ENCODE assay signal across 25 cellular contexts in the genomic region with DNA sequence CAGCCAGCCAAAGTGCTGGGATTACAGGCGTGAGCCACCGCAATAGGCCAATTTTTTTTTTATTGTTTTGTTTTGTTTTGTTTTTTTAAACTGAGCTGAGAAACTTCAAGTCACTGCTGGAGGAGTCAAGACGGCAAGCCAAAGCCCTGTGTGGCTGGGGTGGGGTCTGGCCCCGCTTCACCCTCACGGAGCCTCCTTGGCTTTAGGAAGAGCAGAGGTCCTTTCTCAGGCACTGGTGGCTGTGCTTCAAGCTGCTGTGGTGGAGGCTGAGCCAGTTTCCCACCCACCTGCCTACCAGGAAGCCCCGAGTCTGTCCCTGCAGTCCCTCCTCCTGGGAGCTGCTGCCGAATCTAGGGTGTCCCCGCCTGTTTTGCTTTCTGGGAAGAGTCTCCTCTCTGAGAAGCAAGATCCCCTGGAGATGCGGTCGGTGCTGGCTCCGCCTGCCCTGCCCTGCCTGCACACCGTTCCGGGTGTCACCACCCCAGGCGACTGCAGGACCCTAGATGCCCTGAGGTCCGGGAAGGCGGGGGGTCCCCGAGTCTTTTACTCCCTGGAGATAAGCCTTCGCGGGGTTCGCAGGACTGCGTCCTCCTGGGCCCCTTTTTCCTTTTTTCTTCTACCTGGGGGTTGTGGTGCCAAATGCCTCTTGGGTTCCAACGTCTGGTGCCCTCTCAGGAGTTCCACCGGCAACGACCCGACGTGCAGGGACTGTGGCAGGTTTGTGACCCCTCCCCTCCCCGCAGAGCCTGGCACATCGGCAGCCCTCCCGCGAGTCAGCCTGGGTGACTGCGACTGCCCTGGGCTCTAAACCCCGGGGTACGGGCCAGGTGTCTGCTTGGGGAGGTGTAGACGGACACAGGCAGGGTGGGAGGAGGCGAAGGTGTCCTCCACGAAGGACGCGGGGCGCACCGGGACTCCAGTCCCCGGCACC.
DNase-seq lines count a peak whose midpoint lies in the region; ATAC-seq, FAIRE-seq and TF ChIP-seq lines count a peak whose summit lies in the region.
"Had no signal": no experiment of that assay in that cellular context is flagged by ENCODE, and none has a peak within 500 bp of the region (broad histone marks: within the 10 kb centered on the region; RNA-seq: fewer than 3 reads in every experiment).

No MANE protein-coding gene starts in this region.

- no peak for TF ChIP-seq CTCF in osteoblast (IDR thresholded peaks at IDR 0.05; ENCODE audit: extremely low read depth, low read depth, low read length)

- H3K4me3 ChIP-seq in H7 (ENCODE audit: insufficient read depth, low read depth, low read length) (peak overlapping the region; percentile 2; the same call in 1 of the 2 replicates), osteoblast (ENCODE audit: insufficient read depth, low read length) (no peak overlapping the region)
- H3K4me3 ChIP-seq: MG63, upper lobe of left lung had no signal

- no peak overlapping the region for H3K4me2 ChIP-seq in osteoblast (ENCODE audit: insufficient read depth, low read length)

- H2AFZ ChIP-seq in osteoblast (ENCODE audit: low read length) = no peak overlapping the region

- H3K36me3 ChIP-seq in H7 (replicated peaks; ENCODE audit: control insufficient read depth, insufficient read depth, low read length) = no peaks in the 10 kb centered on the region
- no peaks in the 10 kb centered on the region for H3K36me3 ChIP-seq in osteoblast (ENCODE audit: insufficient read depth, low read length)
- H3K36me3 ChIP-seq: MG63, upper lobe of left lung had no signal

- H4K20me1 ChIP-seq in osteoblast (ENCODE audit: insufficient read depth, low read length) = no peaks in the 10 kb centered on the region

- no peak for FAIRE-seq in RCC 7860 (lab: Jason Lieb, UNC)
- FAIRE-seq: islet of Langerhans had no signal

- no peaks in the 10 kb centered on the region for H3K27me3 ChIP-seq in H7 (ENCODE audit: control insufficient read depth, insufficient read depth, low read length)
- H3K27me3 ChIP-seq in osteoblast (ENCODE audit: insufficient read depth, low read length) = peaks cover 26% of the 10 kb centered on the region
- H3K27me3 ChIP-seq: MG63 had no signal

- H3K79me2 ChIP-seq in osteoblast (ENCODE audit: insufficient read depth, low read length) = no peaks in the 10 kb centered on the region

- no peak for ATAC-seq in GM21390 (IDR thresholded peaks at IDR 0.05; ENCODE audit: unreplicated experiment)
- no peak for ATAC-seq in HG03095 (IDR thresholded peaks at IDR 0.05; ENCODE audit: unreplicated experiment)
- ATAC-seq: SK-N-SH treated with all-trans-retinoic acid at 6 μM for 48 hours had no signal

- no peaks in the 10 kb centered on the region for H3K4me1 ChIP-seq in osteoblast (ENCODE audit: insufficient read depth, low read length)

- H3K27ac ChIP-seq in osteoblast (ENCODE audit: low read depth, low read length) = no peak overlapping the region
- H3K27ac ChIP-seq: upper lobe of left lung, VCaP had no signal

- H3K9me3 ChIP-seq in osteoblast (ENCODE audit: low read depth, low read length) = no peaks in the 10 kb centered on the region
- H3K9me3 ChIP-seq: MG63, upper lobe of left lung had no signal

- peak; percentile 74 for DNase-seq in H7
- peak; percentile 3 for DNase-seq in RCC 7860 (ENCODE audit: low spot score)
- peak; percentile 26 for DNase-seq in hepatic stellate cell (ENCODE audit: low spot score)
- peak; percentile 89 for DNase-seq in osteoblast (ENCODE audit: insufficient read length, low spot score, missing footprints)
- DNase-seq in stimulated activated CD4-positive, alpha-beta T cell treated with anti-CD3 and anti-CD28 coated beads, Interleukin-2, amount 100 ng/mL, for 48 hours = no peak
- no peak for DNase-seq in UCSD-AML1 (lab: John Stamatoyannopoulos, UW; ENCODE audit: unreplicated experiment)
- DNase-seq: activated CD4-positive, alpha-beta T cell treated with anti-CD3 and anti-CD28 coated beads, Interleukin-2, amount 50 U/mL, for 4 hours; activated CD8-positive, alpha-beta memory T cell treated with anti-CD3 and anti-CD28 coated beads, Interleukin-2, amount 50 U/mL, for 48 hours; activated naive CD8-positive, alpha-beta T cell treated with anti-CD3 and anti-CD28 coated beads, Interleukin-2, amount 10 ng/mL, durations not matched to agents 7 days and 5 days; CD4-positive, CD25-positive, alpha-beta regulatory T cell; cerebellar nuclear complex; DMS 273 treated with DMSO at 0.1 percent for 48 hours; foreskin melanocyte; hippocampal formation; KBM-7; MG63; NCI-H1417 treated with DMSO at 0.1 percent for 48 hours; NCI-H2107; NCI-H524 treated with DMSO at 0.1 percent for 48 hours; upper lobe of left lung had no signal

Comparison
In these comparisons a context has a peak if more than half of its experiments do, and no peak if none do; other contexts are left out.
1. DNase-seq: peak in H7 (single experiment), RCC 7860 (single experiment), hepatic stellate cell (single experiment) and osteoblast (single experiment); none in stimulated activated CD4-positive, alpha-beta T cell treated with anti-CD3 and anti-CD28 coated beads, Interleukin-2, amount 100 ng/mL, for 48 hours (0 of 2) and UCSD-AML1 (single experiment).